10 cellular contexts compared by ENCODE assay signal in genomic region chr15:93035092-93035915, GRCh38. TPM values are rescaled to one million over a fixed set of nuclear protein-coding genes. Genes with fewer than 3 reads are reported as not detected.
A peak's percentile ranks its signal among the peaks of the same experiment; 100 is the strongest.
DNase-seq lines count a peak whose midpoint lies in the region; ATAC-seq and TF ChIP-seq lines count a peak whose summit lies in the region.
"Had no signal": no experiment of that assay in that cellular context is flagged by ENCODE, and none has a peak within 500 bp of the region (broad histone marks: within the 10 kb centered on the region; RNA-seq: fewer than 3 reads in every experiment).

No MANE protein-coding gene starts in this region.

- H3K4me1 ChIP-seq in body of pancreas (peaks cover 16% of the 10 kb centered on the region), stomach smooth muscle (ENCODE audit: control insufficient read depth, insufficient read depth, low read length) (peaks cover 40% of the 10 kb centered on the region)

- no peaks in the 10 kb centered on the region for H3K9me3 Mint-ChIP-seq in natural killer cell treated with Interleukin-12 subunit alpha and Interleukin-12 subunit beta and Interleukin-15 and Interleukin-18, amount 100 ng/mL, for 72 hours

- H3K27me3 ChIP-seq in body of pancreas, result no peaks in the 10 kb centered on the region
- H3K27me3 ChIP-seq in stomach smooth muscle (ENCODE audit: control insufficient read depth in 1 of 2, insufficient read depth in 2 of 2, low read length in 2 of 2), result no peaks in the 10 kb centered on the region
- H3K27me3 ChIP-seq: testis had no signal

- TF ChIP-seq CTCF in body of pancreas (IDR thresholded peaks at IDR 0.05), result no peak

- 69 to 70% methylated on average over 18 of the region's 18 CpGs for WGBS in body of pancreas, 2 donors

- H3K36me3 ChIP-seq in body of pancreas (replicated peaks in 1 of 2; ENCODE audit: insufficient read depth in 1 of 2, low read depth in 2 of 2) (no peaks in the 10 kb centered on the region), stomach smooth muscle (ENCODE audit: control insufficient read depth in 2 of 2, insufficient read depth in 2 of 2, low read length in 2 of 2) (no peaks in the 10 kb centered on the region)

- no peaks in the 10 kb centered on the region for H3K9me3 ChIP-seq in body of pancreas
- no peaks in the 10 kb centered on the region for H3K9me3 ChIP-seq in stomach smooth muscle (ENCODE audit: control insufficient read depth in 2 of 2, low read length in 2 of 2)
- H3K9me3 ChIP-seq: testis had no signal

- H3K9ac ChIP-seq in stomach smooth muscle (ENCODE audit: low read length in 2 of 2), result no peak overlapping the region

- H3K4me3 Mint-ChIP-seq in natural killer cell treated with Interleukin-12 subunit alpha and Interleukin-12 subunit beta and Interleukin-15 and Interleukin-18, amount 100 ng/mL, for 72 hours, result no peak overlapping the region

- H3K4me1 Mint-ChIP-seq in natural killer cell treated with Interleukin-12 subunit alpha and Interleukin-12 subunit beta and Interleukin-15 and Interleukin-18, amount 100 ng/mL, for 72 hours (ENCODE audit: low read depth in 2 of 2), result peaks cover 13 to 15% of the 10 kb centered on the region in 2 donors

- DNase-seq in activated effector memory CD4-positive, alpha-beta T cell treated with anti-CD3 and anti-CD28 coated beads, Interleukin-2, amount 50 U/mL, for 16 hours, result peak; percentile 28
- no peak for DNase-seq in activated effector memory CD4-positive, alpha-beta T cell treated with Interleukin-2 at 50 U/mL for 16 hours
- DNase-seq in body of pancreas (peak in 1 of 4 donors; percentile 9), NCI-H2029 treated with DMSO at 0.1 percent for 48 hours (lab: John Stamatoyannopoulos, UW) (no peak), NCI-H2227 (lab: John Stamatoyannopoulos, UW; ENCODE audit: unreplicated experiment) (no peak)
- no peak for DNase-seq in natural killer cell treated with Interleukin-12 subunit alpha and Interleukin-12 subunit beta and Interleukin-15 and Interleukin-18, amount 100 ng/mL, for 72 hours (ENCODE audit: low spot score)
- DNase-seq: DMS153 had no signal

- H3K27ac ChIP-seq in body of pancreas (no peak overlapping the region), stomach smooth muscle (ENCODE audit: low read length) (peak overlapping the region; percentile 6)
- H3K27ac ChIP-seq: testis had no signal

- intact Hi-C loops in body of pancreas (cut with DNase I), result loop anchor here (10.0 kb wide), 1 partner anchor 939 kb away; no protein-coding TSS in a partner anchor

- ATAC-seq in HG03354 (IDR thresholded peaks at IDR 0.05; ENCODE audit: poor library complexity, severe bottlenecking, unreplicated experiment), result peak; percentile 26
- peak; percentile 9 for ATAC-seq in body of pancreas
- no peak for ATAC-seq in natural killer cell treated with Interleukin-12 subunit alpha and Interleukin-12 subunit beta and Interleukin-15 and Interleukin-18, amount 100 ng/mL, for 72 hours

- TF ChIP-seq POLR2A in body of pancreas (IDR thresholded peaks at IDR 0.05), result no peak

- H3K27me3 Mint-ChIP-seq in natural killer cell treated with Interleukin-12 subunit alpha and Interleukin-12 subunit beta and Interleukin-15 and Interleukin-18, amount 100 ng/mL, for 72 hours, result peaks cover 0 to 2% of the 10 kb centered on the region in 2 donors

- no peak overlapping the region for H3K4me3 ChIP-seq in body of pancreas
- no peak overlapping the region for H3K4me3 ChIP-seq in stomach smooth muscle (ENCODE audit: low read length in 2 of 2)
- H3K4me3 ChIP-seq: testis had no signal

- no peak overlapping the region for H3K27ac Mint-ChIP-seq in natural killer cell treated with Interleukin-12 subunit alpha and Interleukin-12 subunit beta and Interleukin-15 and Interleukin-18, amount 100 ng/mL, for 72 hours

- no peaks in the 10 kb centered on the region for H3K36me3 Mint-ChIP-seq in natural killer cell treated with Interleukin-12 subunit alpha and Interleukin-12 subunit beta and Interleukin-15 and Interleukin-18, amount 100 ng/mL, for 72 hours

RNA-seq across cellular contexts. Expression of gene RGMA, which starts 53.7 kb away (rescaled TPM):
- total RNA-seq in body of pancreas, result 1 to 10 TPM; 8.8 to 9.2 TPM
- total RNA-seq in natural killer cell treated with Interleukin-12 subunit alpha and Interleukin-12 subunit beta and Interleukin-15 and Interleukin-18, amount 100 ng/mL, for 72 hours, result not detected

Comparison
In these comparisons a context has a peak if more than half of its experiments do, and no peak if none do; other contexts are left out.
1. ATAC-seq: peak in HG03354 (single experiment) and body of pancreas (single experiment); none in natural killer cell treated with Interleukin-12 subunit alpha and Interleukin-12 subunit beta and Interleukin-15 and Interleukin-18, amount 100 ng/mL, for 72 hours (0 of 2).
2. RNA of gene RGMA, which starts 53.7 kb away (total RNA-seq): 8.8 to 9.2 TPM in body of pancreas; not detected in natural killer cell treated with Interleukin-12 subunit alpha and Interleukin-12 subunit beta and Interleukin-15 and Interleukin-18, amount 100 ng/mL, for 72 hours; every median in the first group is over 4 times any median in the second.